Comparison of ENCODE assay signal across 10 cellular contexts in the genomic region with DNA sequence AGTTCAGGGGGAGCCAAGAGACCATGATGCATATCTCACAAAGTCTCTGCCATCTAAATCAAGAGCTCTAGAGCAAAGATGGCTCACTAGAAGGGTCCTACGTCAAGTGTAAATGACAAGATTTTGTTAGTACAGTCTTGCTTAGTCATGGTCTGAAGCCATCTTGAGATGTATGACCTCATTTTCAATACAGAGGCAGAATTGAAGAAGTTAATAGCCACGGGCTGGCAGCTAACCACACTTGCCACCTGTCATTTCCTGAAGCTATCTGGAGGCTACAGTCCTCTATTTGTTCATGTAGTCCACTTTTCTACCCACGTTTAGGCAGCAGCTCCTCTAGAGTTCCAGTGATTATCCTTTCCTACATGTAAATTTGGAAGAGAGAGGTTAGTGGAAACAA.
DNase-seq lines count a peak whose midpoint lies in the region; ATAC-seq and TF ChIP-seq lines count a peak whose summit lies in the region.
"Had no signal": no experiment of that assay in that cellular context is flagged by ENCODE, and none has a peak within 500 bp of the region (broad histone marks: within the 10 kb centered on the region; RNA-seq: fewer than 3 reads in every experiment).

No MANE protein-coding gene starts in this region.

- POLR2A ChIA-PET in activated B cell treated with CpG ODN at 0.5 μM for 24 hours (lab: Charles Lee) = no interaction called here

- no peaks in the 10 kb centered on the region for H3K9me3 Mint-ChIP-seq in activated B cell treated with CpG ODN at 0.5 μM for 24 hours

- TF ChIP-seq CTCF in activated B cell treated with CpG ODN at 0.5 μM for 24 hours (IDR thresholded peaks at IDR 0.05) = no peak
- no peak for TF ChIP-seq CTCF in smooth muscle cell (IDR thresholded peaks at IDR 0.05; ENCODE audit: borderline replicate concordance, insufficient read depth, poor library complexity, severe bottlenecking)
- no peak for TF ChIP-seq CTCF in esophagus squamous epithelium (IDR thresholded peaks at IDR 0.05)
- TF ChIP-seq CTCF in foreskin fibroblast (IDR thresholded peaks at IDR 0.05; ENCODE audit: low read depth, low read length) = no peak

- no peaks in the 10 kb centered on the region for H3K27me3 Mint-ChIP-seq in activated B cell treated with CpG ODN at 0.5 μM for 24 hours
- H3K27me3 Mint-ChIP-seq: activated naive CD8-positive, alpha-beta T cell treated with anti-CD3 and anti-CD28 coated beads for 36 hours; CD8-positive, alpha-beta memory T cell had no signal

- H3K4me1 ChIP-seq in smooth muscle cell (ENCODE audit: low read depth) (no peaks in the 10 kb centered on the region), esophagus squamous epithelium (no peaks in the 10 kb centered on the region)

- no peak overlapping the region for H3K4me3 ChIP-seq in smooth muscle cell
- no peak overlapping the region for H3K4me3 ChIP-seq in esophagus squamous epithelium
- no peak overlapping the region for H3K4me3 ChIP-seq in foreskin fibroblast (ENCODE audit: low read depth in 1 of 2, low read length in 2 of 2)

- H3K9ac ChIP-seq in smooth muscle cell (ENCODE audit: low read depth) = no peak overlapping the region

- ATAC-seq in GM18858 (IDR thresholded peaks at IDR 0.05; ENCODE audit: unreplicated experiment) (peak; percentile 61), HG03175 (IDR thresholded peaks at IDR 0.05; ENCODE audit: unreplicated experiment) (peak; percentile 62), activated B cell treated with CpG ODN at 0.5 μM for 24 hours (ENCODE audit: low read depth) (peak; percentile 66), HG03469 (IDR thresholded peaks at IDR 0.05; ENCODE audit: unreplicated experiment) (no peak)

- H3K27ac ChIP-seq in smooth muscle cell (ENCODE audit: low read depth) = no peak overlapping the region
- no peak overlapping the region for H3K27ac ChIP-seq in esophagus squamous epithelium

- H3K36me3 ChIP-seq in smooth muscle cell (ENCODE audit: low read depth) = no peaks in the 10 kb centered on the region
- no peaks in the 10 kb centered on the region for H3K36me3 ChIP-seq in esophagus squamous epithelium

- TF ChIP-seq POLR2A in esophagus squamous epithelium (IDR thresholded peaks at IDR 0.05) = no peak

- 72% methylated on average over 3 of the region's 3 CpGs for WGBS in smooth muscle cell (ENCODE audit: low lambda C conversion rate)
- 40 to 43% methylated on average over 3 of the region's 3 CpGs for WGBS in esophagus squamous epithelium, 2 donors

- H3K4me1 Mint-ChIP-seq in activated B cell treated with CpG ODN at 0.5 μM for 24 hours = peaks cover 4% of the 10 kb centered on the region
- H3K4me1 Mint-ChIP-seq: activated naive CD8-positive, alpha-beta T cell treated with anti-CD3 and anti-CD28 coated beads for 36 hours; CD8-positive, alpha-beta memory T cell had no signal

- CTCF ChIA-PET in activated B cell treated with CpG ODN at 0.5 μM for 24 hours (lab: Charles Lee) = no interaction called here

- no peak overlapping the region for H3K4me3 Mint-ChIP-seq in activated B cell treated with CpG ODN at 0.5 μM for 24 hours
- H3K4me3 Mint-ChIP-seq: activated naive CD8-positive, alpha-beta T cell treated with anti-CD3 and anti-CD28 coated beads for 36 hours; CD8-positive, alpha-beta memory T cell had no signal

- no peaks in the 10 kb centered on the region for H3K27me3 ChIP-seq in smooth muscle cell (ENCODE audit: low read depth)
- H3K27me3 ChIP-seq in esophagus squamous epithelium = no peaks in the 10 kb centered on the region

- no peaks in the 10 kb centered on the region for H3K9me3 ChIP-seq in smooth muscle cell (replicated peaks; ENCODE audit: low read depth)
- no peaks in the 10 kb centered on the region for H3K9me3 ChIP-seq in esophagus squamous epithelium

- no peaks in the 10 kb centered on the region for H3K36me3 Mint-ChIP-seq in activated B cell treated with CpG ODN at 0.5 μM for 24 hours (ENCODE audit: low read depth)
- H3K36me3 Mint-ChIP-seq: activated naive CD8-positive, alpha-beta T cell treated with anti-CD3 and anti-CD28 coated beads for 36 hours; CD8-positive, alpha-beta memory T cell had no signal

- H3K79me2 ChIP-seq in smooth muscle cell (ENCODE audit: low read depth) = no peaks in the 10 kb centered on the region

- no peak overlapping the region for H3K27ac Mint-ChIP-seq in activated B cell treated with CpG ODN at 0.5 μM for 24 hours
- H3K27ac Mint-ChIP-seq: activated naive CD8-positive, alpha-beta T cell treated with anti-CD3 and anti-CD28 coated beads for 36 hours; CD8-positive, alpha-beta memory T cell had no signal

- H2AFZ ChIP-seq in smooth muscle cell (ENCODE audit: low read depth) = no peak overlapping the region

- intact Hi-C loops in activated B cell treated with CpG ODN at 0.5 μM for 24 hours (cut with micrococcal nuclease) = no loop called here
- intact Hi-C loops in esophagus squamous epithelium (cut with DNase I) = no loop called here

- no peaks in the 10 kb centered on the region for H4K20me1 ChIP-seq in smooth muscle cell (ENCODE audit: low read depth)

- no peak overlapping the region for H3K4me2 ChIP-seq in smooth muscle cell

- H3F3A ChIP-seq in smooth muscle cell (ENCODE audit: low read depth) = no peaks in the 10 kb centered on the region

- DNase-seq in NCI-H446 (lab: John Stamatoyannopoulos, UW) = peak; percentile 14 to 33
- DNase-seq in activated B cell treated with CpG ODN at 0.5 μM for 24 hours = no peak
- DNase-seq in smooth muscle cell (lab: John Stamatoyannopoulos, UW; ENCODE audit: unreplicated experiment) = no peak
- DNase-seq in esophagus squamous epithelium (lab: John Stamatoyannopoulos, UW) = no peak
- DNase-seq in foreskin fibroblast = no peak
- DNase-seq: activated naive CD8-positive, alpha-beta T cell treated with anti-CD3 and anti-CD28 coated beads for 36 hours; CD8-positive, alpha-beta memory T cell had no signal

Comparison
In these comparisons a context has a peak if more than half of its experiments do, and no peak if none do; other contexts are left out.
1. DNase-seq: peak in NCI-H446 (2 of 2); none in activated B cell treated with CpG ODN at 0.5 μM for 24 hours (single experiment), smooth muscle cell (single experiment), esophagus squamous epithelium (single experiment) and foreskin fibroblast (0 of 2).